Comparison of ENCODE assay signal across 21 cellular contexts in the genomic region with DNA sequence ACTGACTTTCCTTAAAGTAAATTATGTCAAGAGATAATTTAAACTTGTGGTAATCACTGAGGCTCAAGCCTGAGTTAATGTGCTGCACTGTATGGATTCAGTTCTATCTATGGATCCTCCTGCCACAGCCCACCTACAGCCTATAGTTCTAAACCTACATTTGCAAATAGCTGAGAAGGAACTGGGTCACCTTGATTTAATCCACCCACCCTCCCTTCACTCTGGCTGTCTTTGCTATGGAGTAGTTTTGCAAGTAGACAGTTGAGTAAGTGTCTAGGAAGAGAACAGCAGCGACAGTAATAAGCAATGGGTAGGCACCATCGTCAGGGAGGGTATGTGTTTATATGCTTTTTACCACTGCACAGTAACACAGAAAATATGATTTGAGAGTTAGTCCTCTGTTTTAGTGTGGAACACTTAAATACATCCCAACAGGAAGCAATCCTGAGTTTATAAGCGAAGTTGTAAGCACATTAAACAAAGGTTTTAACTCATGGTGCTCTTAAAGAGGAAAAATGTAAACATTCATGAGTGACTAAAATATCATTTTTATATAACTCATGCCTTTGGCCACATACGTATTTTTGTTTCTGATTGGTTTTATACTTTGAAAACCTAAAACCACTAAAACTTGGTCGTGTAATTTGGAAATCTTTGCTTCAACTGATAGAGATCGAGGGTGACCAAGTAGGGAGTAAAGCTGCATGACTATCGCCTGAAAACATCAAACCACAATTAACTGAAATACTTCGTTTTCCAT. TPM values are rescaled to one million over a fixed set of nuclear protein-coding genes. Genes with fewer than 3 reads are reported as not detected.
A peak's percentile ranks its signal among the peaks of the same experiment; 100 is the strongest.
DNase-seq lines count a peak whose midpoint lies in the region; TF ChIP-seq lines count a peak whose summit lies in the region.
"Had no signal": no experiment of that assay in that cellular context is flagged by ENCODE, and none has a peak within 500 bp of the region (broad histone marks: within the 10 kb centered on the region; RNA-seq: fewer than 3 reads in every experiment).

No MANE protein-coding gene starts in this region.

- intact Hi-C loops in sigmoid colon (cut with DNase I) (no loop called here), left ventricle myocardium inferior (cut with micrococcal nuclease) (no loop called here)

- H3K9me3 Mint-ChIP-seq in HFFc6, result no peaks in the 10 kb centered on the region
- no peaks in the 10 kb centered on the region for H3K9me3 Mint-ChIP-seq in T-helper 2 cell treated with Interferon-gamma antibody and Interleukin-4, amounts not matched to agents 5 μg/mL and 100 μg/mL, for 36 hours
- no peaks in the 10 kb centered on the region for H3K9me3 Mint-ChIP-seq in neural progenitor cell
- H3K9me3 Mint-ChIP-seq: CD8-positive, alpha-beta memory T cell had no signal

- H3K9me3 ChIP-seq in AG04450 (ENCODE audit: control insufficient read depth, insufficient read depth, low read length) (no peaks in the 10 kb centered on the region), sigmoid colon (no peaks in the 10 kb centered on the region), neural progenitor cell (ENCODE audit: low read depth) (no peaks in the 10 kb centered on the region), left ventricle myocardium inferior (replicated peaks) (no peaks in the 10 kb centered on the region)

- H3K4me3 ChIP-seq in AG04450 (ENCODE audit: low read depth, low read length) (no peak overlapping the region), sigmoid colon (no peak overlapping the region), neural progenitor cell (no peak overlapping the region), left ventricle myocardium inferior (no peak overlapping the region)
- H3K4me3 ChIP-seq: K562 had no signal

- H3K4me1 ChIP-seq in sigmoid colon (no peaks in the 10 kb centered on the region), neural progenitor cell (peaks cover 12% of the 10 kb centered on the region), left ventricle myocardium inferior (peaks cover 10% of the 10 kb centered on the region)

- H3K36me3 Mint-ChIP-seq in HFFc6 (ENCODE audit: low read depth) (peaks cover 55% of the 10 kb centered on the region), neural progenitor cell (peaks cover 45% of the 10 kb centered on the region)
- H3K36me3 Mint-ChIP-seq in T-helper 2 cell treated with Interferon-gamma antibody and Interleukin-4, amounts not matched to agents 5 μg/mL and 100 μg/mL, for 36 hours (ENCODE audit: low read depth), result no peaks in the 10 kb centered on the region

- H3K27me3 Mint-ChIP-seq in HFFc6 (ENCODE audit: insufficient read depth) (no peaks in the 10 kb centered on the region), neural progenitor cell (ENCODE audit: insufficient read depth, low read depth) (no peaks in the 10 kb centered on the region)
- no peaks in the 10 kb centered on the region for H3K27me3 Mint-ChIP-seq in T-helper 2 cell treated with Interferon-gamma antibody and Interleukin-4, amounts not matched to agents 5 μg/mL and 100 μg/mL, for 36 hours (ENCODE audit: low read depth)

- H3K36me3 ChIP-seq in sigmoid colon, result peaks cover 0 to 21% (median 2%) of the 10 kb centered on the region in 4 donors
- peaks cover 7% of the 10 kb centered on the region for H3K36me3 ChIP-seq in neural progenitor cell
- H3K36me3 ChIP-seq in left ventricle myocardium inferior, result peaks cover 28% of the 10 kb centered on the region

- peak overlapping the region; percentile 85 for H3K27ac Mint-ChIP-seq in HFFc6
- H3K27ac Mint-ChIP-seq in T-helper 2 cell treated with Interferon-gamma antibody and Interleukin-4, amounts not matched to agents 5 μg/mL and 100 μg/mL, for 36 hours, result no peak overlapping the region
- H3K27ac Mint-ChIP-seq in neural progenitor cell, result no peak overlapping the region

- CTCF ChIA-PET in AG04450 (lab: Charles Lee), result interaction anchor here (0.5 to 3.7 kb wide), 3 partner anchors 29 to 185 kb away, joined by 4 to 21 read pairs (median 4); no protein-coding TSS in a partner anchor

- TF ChIP-seq POLR2A in sigmoid colon (IDR thresholded peaks at IDR 0.05), result no peak

- peaks cover 23% of the 10 kb centered on the region for H3F3A ChIP-seq in neural progenitor cell (ENCODE audit: low read depth)

- no peak overlapping the region for H2AFZ ChIP-seq in neural progenitor cell (replicated peaks)

- H3K27me3 ChIP-seq in AG04450 (ENCODE audit: control insufficient read depth, insufficient read depth, low read length) (no peaks in the 10 kb centered on the region), sigmoid colon (no peaks in the 10 kb centered on the region), neural progenitor cell (no peaks in the 10 kb centered on the region), left ventricle myocardium inferior (ENCODE audit: low read depth) (no peaks in the 10 kb centered on the region)

- no peaks in the 10 kb centered on the region for H3K79me2 ChIP-seq in neural progenitor cell (ENCODE audit: low read depth)

- H3K4me3 Mint-ChIP-seq in HFFc6, result peak overlapping the region; percentile 12; the same call in 1 of the 2 replicates
- peak overlapping the region; percentile 24 for H3K4me3 Mint-ChIP-seq in T-helper 2 cell treated with Interferon-gamma antibody and Interleukin-4, amounts not matched to agents 5 μg/mL and 100 μg/mL, for 36 hours
- H3K4me3 Mint-ChIP-seq in neural progenitor cell, result no peak overlapping the region
- H3K4me3 Mint-ChIP-seq: CD8-positive, alpha-beta memory T cell had no signal

- H3K9ac ChIP-seq in neural progenitor cell, result no peak overlapping the region

- no peak overlapping the region for H3K4me2 ChIP-seq in neural progenitor cell

- DNase-seq in AG04450 (ENCODE audit: low read depth, low spot score) (no peak), HFFc6 (no peak), caudate nucleus (lab: John Stamatoyannopoulos, UW) (peak in 15 of 61 donors; percentile 9 to 80 (median 39)), sigmoid colon (no peak), neural progenitor cell (ENCODE audit: low spot score) (no peak), left ventricle myocardium inferior (no peak), mucosa of gallbladder (ENCODE audit: low spot score) (no peak)
- DNase-seq in T-helper 2 cell treated with Interferon-gamma antibody and Interleukin-4, amounts not matched to agents 5 μg/mL and 100 μg/mL, for 36 hours (ENCODE audit: low spot score), result no peak
- DNase-seq: CD8-positive, alpha-beta memory T cell; GDM1; H7; NCI-H1417 treated with DMSO at 0.1 percent for 48 hours; NCI-H187; NCI-H2107; NCI-H446 treated with DMSO at 0.1 percent for 48 hours; NCI-H526 treated with DMSO at 0.1 percent for 48 hours; Right ventricle myocardium superior had no signal

- H4K20me1 ChIP-seq in neural progenitor cell (ENCODE audit: low read depth), result no peaks in the 10 kb centered on the region

- H3K4me1 Mint-ChIP-seq in HFFc6 (ENCODE audit: low read depth) (peaks cover 98% of the 10 kb centered on the region), neural progenitor cell (peaks cover 9% of the 10 kb centered on the region)
- H3K4me1 Mint-ChIP-seq in T-helper 2 cell treated with Interferon-gamma antibody and Interleukin-4, amounts not matched to agents 5 μg/mL and 100 μg/mL, for 36 hours (ENCODE audit: low read depth), result peaks cover 7% of the 10 kb centered on the region
- H3K4me1 Mint-ChIP-seq: CD8-positive, alpha-beta memory T cell had no signal

- WGBS in sigmoid colon, 2 donors, result 65 to 77% methylated on average over 8 of the region's 8 CpGs

- H3K27ac ChIP-seq in AG04450 (ENCODE audit: low read depth, low read length) (peak overlapping the region; percentile 83), caudate nucleus (ENCODE audit: low read depth, low read length) (peak overlapping the region; percentile 18), sigmoid colon (no peak overlapping the region), neural progenitor cell (no peak overlapping the region), left ventricle myocardium inferior (replicated peaks) (no peak overlapping the region)
- H3K27ac ChIP-seq: C4-2B had no signal

- TF ChIP-seq CTCF in AG04450 (IDR thresholded peaks at IDR 0.05; ENCODE audit: low read depth, low read length), result no peak
- no peak for TF ChIP-seq CTCF in HFFc6 (IDR thresholded peaks at IDR 0.05)
- TF ChIP-seq CTCF in sigmoid colon (IDR thresholded peaks at IDR 0.05), result no peak
- TF ChIP-seq CTCF in neural progenitor cell (IDR thresholded peaks at IDR 0.05), result no peak
- TF ChIP-seq CTCF in left ventricle myocardium inferior (IDR thresholded peaks at IDR 0.05; ENCODE audit: borderline replicate concordance), result no peak

- no peak for TF ChIP-seq EP300 in sigmoid colon (IDR thresholded peaks at IDR 0.05)

- POLR2A ChIA-PET in AG04450 (lab: Yijun Ruan, JAX), result no interaction called here

RNA-seq across cellular contexts. Expression of a gene that starts 36.3 kb away (rescaled TPM):
- polyA plus RNA-seq in AG04450 (2011; rRNA removed), result 2.6 and 2.7 TPM in 2 replicates
- polyA minus RNA-seq in AG04450 (2011; rRNA and poly(A)+ RNA removed), result 2.5 and 2.7 TPM in 2 replicates
- total RNA-seq in HFFc6 (2021; fragmentation: NEBNext Ultra II Directional; extraction: Animal tissue kit (Norgen Biotek cat#: 25700)), result under 1 TPM in 1 of 6 experiments, not detected in 5; 0.14 TPM
- not detected for total RNA-seq in sigmoid colon
- 1 to 10 TPM in 2 of 3 donors, under 1 TPM in 1; 0.32 to 2.1 (median 1.2) TPM for polyA plus RNA-seq in sigmoid colon
- total RNA-seq in neural progenitor cell (ENCODE audit: low replicate concordance), result 0.11 TPM in 1 of 2 replicates, not detected in the other
- 0.33 TPM for total RNA-seq in left ventricle myocardium inferior
- not detected for total RNA-seq in mucosa of gallbladder
- total RNA-seq: A172; CD8-positive, alpha-beta memory T cell; Daoy; H7; K562; Right ventricle myocardium superior had no signal
- polyA plus RNA-seq: K562 had no signal

Comparison
In these comparisons a context has a peak if more than half of its experiments do, and no peak if none do; other contexts are left out.
1. H3K27ac ChIP-seq: peak in AG04450 (single experiment) and caudate nucleus (single experiment); none in sigmoid colon (0 of 4), neural progenitor cell (single experiment) and left ventricle myocardium inferior (single experiment).